14 cellular contexts compared by ENCODE assay signal in the genomic region with DNA sequence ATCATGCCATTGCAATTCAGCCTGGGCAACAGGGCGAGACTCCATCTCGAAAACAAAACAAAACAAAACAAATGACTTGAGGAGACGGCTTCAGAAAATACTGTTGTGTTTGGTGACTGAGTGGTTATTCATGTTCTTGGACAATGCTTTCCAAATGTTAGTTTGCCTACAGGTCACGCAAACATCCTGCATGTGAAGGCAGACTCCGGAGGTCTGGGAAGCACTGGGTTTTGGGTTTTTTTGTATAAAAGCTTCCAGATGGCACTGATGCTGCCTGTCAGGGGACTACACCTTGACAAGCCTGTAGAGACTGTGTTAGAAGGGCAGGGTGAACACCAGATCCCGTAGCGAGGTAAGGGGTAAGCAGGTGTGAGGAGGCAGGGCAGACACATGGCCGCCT.
DNase-seq lines count a peak whose midpoint lies in the region; ATAC-seq and TF ChIP-seq lines count a peak whose summit lies in the region.
"Had no signal": no experiment of that assay in that cellular context is flagged by ENCODE, and none has a peak within 500 bp of the region (broad histone marks: within the 10 kb centered on the region; RNA-seq: fewer than 3 reads in every experiment).

No MANE protein-coding gene starts in this region.

- H3K9me3 ChIP-seq in heart right ventricle = no peaks in the 10 kb centered on the region
- no peaks in the 10 kb centered on the region for H3K9me3 ChIP-seq in vagina
- H3K9me3 ChIP-seq: left lung had no signal

- no peaks in the 10 kb centered on the region for H3K36me3 ChIP-seq in heart right ventricle
- H3K36me3 ChIP-seq in vagina = no peaks in the 10 kb centered on the region
- no peaks in the 10 kb centered on the region for H3K36me3 ChIP-seq in H7 (replicated peaks; ENCODE audit: control insufficient read depth, insufficient read depth, low read length)
- H3K36me3 ChIP-seq: left lung had no signal

- TF ChIP-seq CTCF in heart right ventricle (IDR thresholded peaks at IDR 0.05) = no peak
- TF ChIP-seq CTCF in vagina (IDR thresholded peaks at IDR 0.05) = no peak

- intact Hi-C loops in heart right ventricle (cut with DNase I) (no loop called here), left cardiac atrium (cut with DNase I) (no loop called here), vagina (cut with DNase I) (no loop called here)

- 89 to 90% methylated on average over 8 of the region's 8 CpGs for WGBS in heart right ventricle, 2 donors

- ATAC-seq in heart right ventricle (no peak), left cardiac atrium (no peak), GM18909 (IDR thresholded peaks at IDR 0.05; ENCODE audit: poor library complexity, unreplicated experiment) (no peak)

- H3K4me3 ChIP-seq in heart right ventricle (no peak overlapping the region), vagina (no peak overlapping the region), H7 (ENCODE audit: insufficient read depth, low read depth, low read length) (no peak overlapping the region)
- H3K4me3 ChIP-seq: left lung had no signal

- H3K27me3 ChIP-seq in heart right ventricle (peaks cover 0 to 6% (median 0%) of the 10 kb centered on the region in 7 donors), vagina (no peaks in the 10 kb centered on the region), H7 (ENCODE audit: control insufficient read depth, insufficient read depth, low read length) (no peaks in the 10 kb centered on the region)
- H3K27me3 ChIP-seq: left lung had no signal

- no peak for TF ChIP-seq POLR2A in vagina (IDR thresholded peaks at IDR 0.05)

- H3K4me1 ChIP-seq in heart right ventricle (peaks cover 0 to 15% (median 4%) of the 10 kb centered on the region in 9 donors), vagina (peaks cover 14% of the 10 kb centered on the region)

- H3K27ac ChIP-seq in heart right ventricle (peak overlapping the region in 6 of 10 donors; percentile 19 to 55 (median 41)), vagina (peak overlapping the region; percentile 84)
- H3K27ac ChIP-seq: left lung had no signal

- DNase-seq in heart right ventricle (no peak), left cardiac atrium (no peak), brain pericyte (ENCODE audit: low read depth, low spot score) (peak; percentile 27), kidney tubule cell (ENCODE audit: low spot score) (peak; percentile 10), vagina (ENCODE audit: extremely low spot score in 2 of 2) (peak; percentile 77 to 85), UCSD-AML1 (lab: John Stamatoyannopoulos, UW; ENCODE audit: unreplicated experiment) (no peak), H7 (no peak)
- DNase-seq: activated naive CD4-positive, alpha-beta T cell treated with anti-CD3 and anti-CD28 coated beads, Interleukin-2, amount 50 U/mL, for 16 hours; KBM-7; left lung; NCI-H187; NCI-H69; SHP77 treated with DMSO at 0.1 percent for 48 hours had no signal

Comparison
In these comparisons a context has a peak if more than half of its experiments do, and no peak if none do; other contexts are left out.
1. DNase-seq: peak in brain pericyte (single experiment), kidney tubule cell (single experiment) and vagina (2 of 2); none in heart right ventricle (0 of 2), left cardiac atrium (single experiment), UCSD-AML1 (single experiment) and H7 (single experiment).